6 cellular contexts compared by ENCODE assay signal in the genomic region with DNA sequence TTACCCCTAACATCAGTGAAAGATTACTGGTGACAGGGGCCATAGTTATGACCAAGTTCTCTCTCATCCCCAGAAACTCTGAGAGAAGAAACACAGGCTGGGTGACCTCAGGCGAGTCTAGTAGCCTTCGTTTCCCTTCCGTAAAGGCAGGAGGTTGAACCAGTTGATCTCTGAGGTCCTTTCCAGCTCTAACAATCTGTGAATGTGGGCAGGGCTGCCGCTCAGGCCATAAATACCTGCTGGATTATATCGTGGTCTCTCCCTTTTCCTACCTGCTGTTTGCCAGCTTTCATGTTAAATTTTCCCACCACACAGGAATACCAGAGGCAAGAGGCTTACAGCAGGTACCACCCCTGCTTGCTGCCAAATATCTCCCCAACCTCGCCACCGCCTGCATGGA.
"Had no signal": no experiment of that assay in that cellular context is flagged by ENCODE, and none has a peak within 500 bp of the region (broad histone marks: within the 10 kb centered on the region; RNA-seq: fewer than 3 reads in every experiment).

No MANE protein-coding gene starts in this region.

- H3K9me3 ChIP-seq: HAP-1 had no signal

- H3K9ac ChIP-seq: GM23248 had no signal

- ATAC-seq: K562 had no signal

- H3K4me1 ChIP-seq: HAP-1 had no signal

- H2AFZ ChIP-seq: GM23248 had no signal

- H3K27ac ChIP-seq: GM23248 had no signal

- H3K4me3 ChIP-seq: GM23248, HAP-1, K562 had no signal

- DNase-seq: GM23248, GOT3, H7, IMR-90 had no signal

- H3K36me3 ChIP-seq: HAP-1 had no signal
